In genomic region chr10:107317592-107317991, GRCh38 we compare ENCODE assay signal across 33 cellular contexts.
DNase-seq lines count a peak whose midpoint lies in the region; ATAC-seq, FAIRE-seq and TF ChIP-seq lines count a peak whose summit lies in the region.
"Had no signal": no experiment of that assay in that cellular context is flagged by ENCODE, and none has a peak within 500 bp of the region (broad histone marks: within the 10 kb centered on the region; RNA-seq: fewer than 3 reads in every experiment).

No MANE protein-coding gene starts in this region.

- no peak overlapping the region for H3K4me3 Mint-ChIP-seq in memory B cell
- H3K4me3 Mint-ChIP-seq: B cell; CD14-positive monocyte; CD4-positive, alpha-beta memory T cell; CD4-positive, alpha-beta T cell; CD4-positive, CD25-positive, alpha-beta regulatory T cell; CD8-positive, alpha-beta memory T cell; CD8-positive, alpha-beta T cell had no signal

- no peaks in the 10 kb centered on the region for H3K4me1 ChIP-seq in HepG2 (ENCODE audit: insufficient read depth, low read length)
- H3K4me1 ChIP-seq in right lobe of liver = no peaks in the 10 kb centered on the region
- H3K4me1 ChIP-seq: A549; BE2C; BLaER1; BLaER1 treated with 17β-estradiol and CSF1 and Interleukin-3, amounts not matched to agents 10 nM and 100 nM; Caco-2 had no signal

- intact Hi-C loops in HepG2 (cut with micrococcal nuclease; ENCODE audit: unreplicated experiment) = no loop called here
- intact Hi-C loops in right lobe of liver (cut with DNase I) = no loop called here

- no peaks in the 10 kb centered on the region for H3K27me3 ChIP-seq in HepG2 (ENCODE audit: control insufficient read depth in 1 of 2, insufficient read depth in 2 of 2, low read length in 2 of 2)
- no peaks in the 10 kb centered on the region for H3K27me3 ChIP-seq in right lobe of liver
- H3K27me3 ChIP-seq: BE2C; BLaER1; BLaER1 treated with 17β-estradiol and CSF1 and Interleukin-3, amounts not matched to agents 10 nM and 100 nM had no signal

- H3K27me3 Mint-ChIP-seq in memory B cell = no peaks in the 10 kb centered on the region
- H3K27me3 Mint-ChIP-seq: B cell; CD4-positive, alpha-beta memory T cell; CD4-positive, alpha-beta T cell; CD4-positive, CD25-positive, alpha-beta regulatory T cell; CD8-positive, alpha-beta memory T cell had no signal

- no peak overlapping the region for H3K9ac ChIP-seq in HepG2 (ENCODE audit: insufficient read depth, low read depth, low read length)
- H3K9ac ChIP-seq: BLaER1; BLaER1 treated with 17β-estradiol and CSF1 and Interleukin-3, amounts not matched to agents 10 nM and 100 nM had no signal

- peak overlapping the region; percentile 41 for H3K27ac Mint-ChIP-seq in memory B cell
- H3K27ac Mint-ChIP-seq: B cell; CD14-positive monocyte; CD4-positive, alpha-beta memory T cell; CD4-positive, alpha-beta T cell; CD4-positive, CD25-positive, alpha-beta regulatory T cell; CD8-positive, alpha-beta memory T cell; CD8-positive, alpha-beta T cell had no signal

- TF ChIP-seq CTCF in HepG2 (CRISPR knock-in tag; IDR thresholded peaks at IDR 0.05) = no peak
- no peak for TF ChIP-seq CTCF in right lobe of liver (IDR thresholded peaks at IDR 0.05)

- POLR2A ChIA-PET in HepG2 (lab: Yijun Ruan, JAX) = no interaction called here

- DNase-seq in HepG2 (ENCODE audit: low spot score) = no peak
- no peak for DNase-seq in right lobe of liver
- no peak for DNase-seq in memory B cell (ENCODE audit: low spot score in 2 of 2)
- DNase-seq in SW 1271 (lab: John Stamatoyannopoulos, UW) = no peak
- DNase-seq: 8988T; ACHN; AML-193; BE2C; C1 segment of cervical spinal cord; Caco-2; Calu3; CD4-positive, alpha-beta memory T cell; CD4-positive, alpha-beta T cell; CD4-positive, CD25-positive, alpha-beta regulatory T cell; CD8-positive, alpha-beta memory T cell; CD8-positive, alpha-beta T cell; COR-L47; DMS 273 treated with DMSO at 0.1 percent for 48 hours; DMS153; DMS53; DMS79; DMS79 treated with DMSO at 0.1 percent for 48 hours; DND-41; EL had no signal

- H4K20me1 ChIP-seq in HepG2 (ENCODE audit: insufficient read depth, low read length) = no peaks in the 10 kb centered on the region
- H4K20me1 ChIP-seq: BLaER1; BLaER1 treated with 17β-estradiol and CSF1 and Interleukin-3, amounts not matched to agents 10 nM and 100 nM had no signal

- H2AFZ ChIP-seq in HepG2 (ENCODE audit: low read length) = no peak overlapping the region

- TF ChIP-seq EP300 in HepG2 (IDR thresholded peaks at IDR 0.05; ENCODE audit: low read depth in 2 of 2, low read length in 2 of 2) (no peak), HepG2 (CRISPR knock-in tag; IDR thresholded peaks at IDR 0.05; ENCODE audit: borderline replicate concordance) (no peak)

- 0% methylated on average over 1 of the region's 1 CpG for WGBS in HepG2 (ENCODE audit: low lambda C conversion rate)
- WGBS in right lobe of liver (ENCODE audit: insufficient coverage, low coverage, low lambda C conversion rate, missing lambda C conversion rate) = 41% methylated on average over 1 of the region's 1 CpG

- H3K4me2 ChIP-seq in HepG2 (ENCODE audit: low read depth, low read length) = no peak overlapping the region
- H3K4me2 ChIP-seq: A549; BLaER1; BLaER1 treated with 17β-estradiol and CSF1 and Interleukin-3, amounts not matched to agents 10 nM and 100 nM had no signal

- H3K36me3 Mint-ChIP-seq in memory B cell = no peaks in the 10 kb centered on the region
- H3K36me3 Mint-ChIP-seq: CD14-positive monocyte; CD4-positive, alpha-beta memory T cell; CD4-positive, CD25-positive, alpha-beta regulatory T cell; CD8-positive, alpha-beta memory T cell; CD8-positive, alpha-beta T cell had no signal

- H3K9me3 ChIP-seq in HepG2 (ENCODE audit: low read length) (peaks cover 76% of the 10 kb centered on the region), right lobe of liver (no peaks in the 10 kb centered on the region)
- H3K9me3 ChIP-seq: A549; BE2C; BLaER1; BLaER1 treated with 17β-estradiol and CSF1 and Interleukin-3, amounts not matched to agents 10 nM and 100 nM; Caco-2 had no signal

- H3K4me1 Mint-ChIP-seq in memory B cell = no peaks in the 10 kb centered on the region
- H3K4me1 Mint-ChIP-seq: B cell; CD14-positive monocyte; CD4-positive, alpha-beta memory T cell; CD4-positive, CD25-positive, alpha-beta regulatory T cell; CD8-positive, alpha-beta memory T cell had no signal

- TF ChIP-seq POLR2A in HepG2 (IDR thresholded peaks at IDR 0.05; ENCODE audit: insufficient read depth in 1 of 2, low read depth in 2 of 2, low read length in 2 of 2) = no peak
- TF ChIP-seq POLR2A in right lobe of liver (IDR thresholded peaks at IDR 0.05) = no peak

- H3K36me3 ChIP-seq in HepG2 (replicated peaks in 1 of 2; ENCODE audit: control insufficient read depth in 1 of 2, insufficient read depth in 2 of 2, low read length in 2 of 2) = no peaks in the 10 kb centered on the region
- H3K36me3 ChIP-seq in right lobe of liver = no peaks in the 10 kb centered on the region
- H3K36me3 ChIP-seq: BE2C; BLaER1; BLaER1 treated with 17β-estradiol and CSF1 and Interleukin-3, amounts not matched to agents 10 nM and 100 nM had no signal

- ATAC-seq in HepG2 (no peak), right lobe of liver (no peak), memory B cell (ENCODE audit: low read depth) (no peak)
- ATAC-seq: A549; CD8-positive, alpha-beta T cell had no signal

- no peak overlapping the region for H3K27ac ChIP-seq in HepG2 (ENCODE audit: extremely low read length, insufficient read depth, low read length)
- no peak overlapping the region for H3K27ac ChIP-seq in right lobe of liver
- H3K27ac ChIP-seq: 22Rv1; A549; BLaER1; BLaER1 treated with 17β-estradiol and CSF1 and Interleukin-3, amounts not matched to agents 10 nM and 100 nM; C4-2B had no signal

- H3K79me2 ChIP-seq in HepG2 (ENCODE audit: insufficient read depth, low read length) = no peaks in the 10 kb centered on the region

- in situ Hi-C loops in HepG2 (cut with HindIII; ENCODE audit: extremely low pct_ligation_motif_present, low pct_unique_long_range_greater_than_20kb) = no loop called here

- no peak for FAIRE-seq in HepG2 (lab: Jason Lieb, UNC)
- FAIRE-seq: A204.1, A549, D721Med had no signal

- no peaks in the 10 kb centered on the region for H3K9me3 Mint-ChIP-seq in memory B cell

- no peak for TF ChIP-seq RAD21 in HepG2 (CRISPR knock-in tag; IDR thresholded peaks at IDR 0.05)

- CTCF ChIA-PET in HepG2 (lab: Yijun Ruan, JAX; ENCODE audit: low intra/inter-chr PET ratio, low total read pairs) = no interaction called here

- no peak overlapping the region for H3K4me3 ChIP-seq in HepG2 (replicated peaks in 1 of 3; ENCODE audit: insufficient read depth in 1 of 3, low read depth in 2 of 3, low read length in 3 of 3)
- no peak overlapping the region for H3K4me3 ChIP-seq in right lobe of liver
- H3K4me3 ChIP-seq: A549; BLaER1; BLaER1 treated with 17β-estradiol and CSF1 and Interleukin-3, amounts not matched to agents 10 nM and 100 nM had no signal

- BruUV-seq in HepG2 (replicated peaks; lab: Mats Ljungman, UMichigan) = no TSS peak

TF ChIP-seq in HepG2, 621 proteins besides CTCF, POLR2A, EP300 and RAD21:
- no peak for TF ChIP-seq CAMTA2 (CRISPR knock-in tag; IDR thresholded peaks at IDR 0.05; ENCODE audit: borderline replicate concordance)
- TF ChIP-seq ZNF816 (CRISPR knock-in tag; IDR thresholded peaks at IDR 0.05; ENCODE audit: borderline replicate concordance) = no peak
- peak; percentile 77 for TF ChIP-seq ATF7 (IDR thresholded peaks at IDR 0.05)
- no peak for TF ChIP-seq ATF7 (CRISPR knock-in tag; IDR thresholded peaks at IDR 0.05)
- peak; percentile 78 for TF ChIP-seq CREB1 (IDR thresholded peaks at IDR 0.05)
- TF ChIP-seq CREB1 (CRISPR knock-in tag; IDR thresholded peaks at IDR 0.05) = no peak
- no peak for TF ChIP-seq HNRNPUL1 (IDR thresholded peaks at IDR 0.05; ENCODE audit: low read depth, low read length)
- no peak for TF ChIP-seq THYN1 (CRISPR knock-in tag; IDR thresholded peaks at IDR 0.05; ENCODE audit: borderline replicate concordance, low read depth)
- TF ChIP-seq ZMYM2 (CRISPR knock-in tag; IDR thresholded peaks at IDR 0.05) = no peak
